In genomic region chr6:138404666-138405337, GRCh38 we compare ENCODE assay signal across 8 cellular contexts. TPM values are rescaled to one million over a fixed set of nuclear protein-coding genes. Genes with fewer than 3 reads are reported as not detected.
A peak's percentile ranks its signal among the peaks of the same experiment; 100 is the strongest.
DNase-seq lines count a peak whose midpoint lies in the region; ATAC-seq and TF ChIP-seq lines count a peak whose summit lies in the region.

No MANE protein-coding gene starts in this region.

- H3K36me3 ChIP-seq in NT2/D1 (ENCODE audit: insufficient read depth, insufficient read length, low read length) (peaks cover 43% of the 10 kb centered on the region), iPS-15b (ENCODE audit: control insufficient read depth, insufficient read depth, low read length) (peaks cover 10% of the 10 kb centered on the region), smooth muscle cell (ENCODE audit: low read depth) (no peaks in the 10 kb centered on the region)

- 5% methylated on average over 35 of the region's 35 CpGs for WGBS in smooth muscle cell (ENCODE audit: low lambda C conversion rate)

- TF ChIP-seq CTCF in astrocyte of the cerebellum (IDR thresholded peaks at IDR 0.05; ENCODE audit: low read depth, low read length, missing control alignments): no peak
- TF ChIP-seq CTCF in smooth muscle cell (IDR thresholded peaks at IDR 0.05; ENCODE audit: borderline replicate concordance, insufficient read depth, poor library complexity, severe bottlenecking): no peak

- no peaks in the 10 kb centered on the region for H4K20me1 ChIP-seq in smooth muscle cell (ENCODE audit: low read depth)

- H3K79me2 ChIP-seq in smooth muscle cell (ENCODE audit: low read depth): no peaks in the 10 kb centered on the region

- H3K4me1 ChIP-seq in NT2/D1 (ENCODE audit: insufficient read depth, insufficient read length) (peaks cover 2% of the 10 kb centered on the region), iPS-15b (ENCODE audit: control insufficient read depth, insufficient read depth, low read length) (no peaks in the 10 kb centered on the region), smooth muscle cell (ENCODE audit: low read depth) (peaks cover 4% of the 10 kb centered on the region)

- DNase-seq in DMS53 (lab: John Stamatoyannopoulos, UW): peak; percentile 50
- no peak for DNase-seq in DMS53 treated with DMSO at 0.1 percent for 48 hours (lab: John Stamatoyannopoulos, UW; ENCODE audit: unreplicated experiment)
- DNase-seq in NT2/D1 (ENCODE audit: low read depth, low spot score): no peak
- no peak for DNase-seq in astrocyte of the cerebellum (ENCODE audit: low read depth)
- peak; percentile 32 for DNase-seq in smooth muscle cell (lab: John Stamatoyannopoulos, UW; ENCODE audit: unreplicated experiment)

- peak overlapping the region; percentile 51 for H3K27ac ChIP-seq in smooth muscle cell (ENCODE audit: low read depth)

- H3K4me3 ChIP-seq in NT2/D1 (ENCODE audit: insufficient read length, low read depth): peak overlapping the region; percentile 76
- H3K4me3 ChIP-seq in astrocyte of the cerebellum (ENCODE audit: low read depth, low read length): peak overlapping the region; percentile 86
- peak overlapping the region; percentile 79 for H3K4me3 ChIP-seq in iPS-15b (ENCODE audit: low read depth, low read length)
- peak overlapping the region; percentile 94 for H3K4me3 ChIP-seq in smooth muscle cell

- H3K9ac ChIP-seq in NT2/D1 (ENCODE audit: insufficient read length, low read depth) (peak overlapping the region; percentile 83), iPS-15b (ENCODE audit: low read depth, low read length) (peak overlapping the region; percentile 83), smooth muscle cell (ENCODE audit: low read depth) (peak overlapping the region; percentile 46)

- H3K9me3 ChIP-seq in NT2/D1 (ENCODE audit: insufficient read depth, low read length): no peaks in the 10 kb centered on the region
- H3K9me3 ChIP-seq in iPS-15b (ENCODE audit: control insufficient read depth, insufficient read depth, low read length): no peaks in the 10 kb centered on the region
- no peaks in the 10 kb centered on the region for H3K9me3 ChIP-seq in smooth muscle cell (replicated peaks; ENCODE audit: low read depth)

- ATAC-seq in GM18498 (IDR thresholded peaks at IDR 0.05; ENCODE audit: unreplicated experiment) (no peak), HG03095 (IDR thresholded peaks at IDR 0.05; ENCODE audit: unreplicated experiment) (no peak)

- in situ Hi-C loops in astrocyte of the cerebellum (cut with HindIII; ENCODE audit: low sequenced_read_pairs): loop anchor here (25.0 kb wide), 1 partner anchor 357 kb away; the partner anchor contains the start of gene CCDC28A

- peak overlapping the region; percentile 85 for H2AFZ ChIP-seq in smooth muscle cell (ENCODE audit: low read depth)

- H3K27me3 ChIP-seq in NT2/D1 (ENCODE audit: insufficient read depth, insufficient read length) (no peaks in the 10 kb centered on the region), iPS-15b (ENCODE audit: control insufficient read depth, insufficient read depth, low read length) (peaks cover 5% of the 10 kb centered on the region), smooth muscle cell (ENCODE audit: low read depth) (no peaks in the 10 kb centered on the region)

- peak overlapping the region; percentile 96 for H3K4me2 ChIP-seq in smooth muscle cell

- H3F3A ChIP-seq in smooth muscle cell (ENCODE audit: low read depth): no peaks in the 10 kb centered on the region

RNA-seq across cellular contexts. Expression of gene HEBP2, which starts 0.8 kb away (rescaled TPM):
- total RNA-seq in smooth muscle cell: 26.6 and 54.4 TPM in 2 replicates
- polyA plus RNA-seq in smooth muscle cell: 87.0 and 118 TPM in 2 replicates

RNA-seq across cellular contexts. Expression of gene SMIM28, which starts 27.1 kb away (rescaled TPM):
- not detected in 2 replicates for total RNA-seq in smooth muscle cell
- not detected in 2 replicates for polyA plus RNA-seq in smooth muscle cell

Comparison
In these comparisons a context has a peak if more than half of its experiments do, and no peak if none do; other contexts are left out.
1. DNase-seq: peak in DMS53 (single experiment) and smooth muscle cell (single experiment); none in DMS53 treated with DMSO at 0.1 percent for 48 hours (single experiment), NT2/D1 (single experiment) and astrocyte of the cerebellum (single experiment).
2. Peak in every context shown above with its lines, with median percentiles within 50 percentile points of each other: H3K4me3 ChIP-seq and H3K9ac ChIP-seq.